25 cellular contexts compared by ENCODE assay signal in genomic region chr1:26340047-26340481, GRCh38. TPM values are rescaled to one million over a fixed set of nuclear protein-coding genes. Genes with fewer than 3 reads are reported as not detected.
DNase-seq lines count a peak whose midpoint lies in the region; ATAC-seq, FAIRE-seq and TF ChIP-seq lines count a peak whose summit lies in the region.
"Had no signal": no experiment of that assay in that cellular context is flagged by ENCODE, and none has a peak within 500 bp of the region (broad histone marks: within the 10 kb centered on the region; RNA-seq: fewer than 3 reads in every experiment).

No MANE protein-coding gene starts in this region.

- peaks cover 22% of the 10 kb centered on the region for H3F3A ChIP-seq in neural progenitor cell (ENCODE audit: low read depth)

- no peak for TF ChIP-seq EP300 in HepG2 (IDR thresholded peaks at IDR 0.05; ENCODE audit: low read depth in 2 of 2, low read length in 2 of 2)
- TF ChIP-seq EP300 in HepG2 (CRISPR knock-in tag; IDR thresholded peaks at IDR 0.05; ENCODE audit: borderline replicate concordance): no peak

- H3K4me1 ChIP-seq in HepG2 (ENCODE audit: insufficient read depth, low read length): peaks cover 23% of the 10 kb centered on the region
- peaks cover 0 to 9% (median 0%) of the 10 kb centered on the region in 4 donors for H3K4me1 ChIP-seq in right lobe of liver
- peaks cover 13% of the 10 kb centered on the region for H3K4me1 ChIP-seq in astrocyte (ENCODE audit: insufficient read depth, low read length)
- peaks cover 23% of the 10 kb centered on the region for H3K4me1 ChIP-seq in neural progenitor cell
- H3K4me1 ChIP-seq: Caco-2 had no signal

- intact Hi-C loops in HepG2 (cut with micrococcal nuclease; ENCODE audit: unreplicated experiment): no loop called here
- intact Hi-C loops in right lobe of liver (cut with DNase I): no loop called here

- H3K9me3 Mint-ChIP-seq in astrocyte (ENCODE audit: unreplicated experiment): no peaks in the 10 kb centered on the region
- no peaks in the 10 kb centered on the region for H3K9me3 Mint-ChIP-seq in neural progenitor cell

- in situ Hi-C loops in HepG2 (cut with HindIII; ENCODE audit: extremely low pct_ligation_motif_present, low pct_unique_long_range_greater_than_20kb): no loop called here

- H3K9ac ChIP-seq in HepG2 (ENCODE audit: insufficient read depth, low read depth, low read length) (no peak overlapping the region), astrocyte (ENCODE audit: low read length) (no peak overlapping the region), neural progenitor cell (no peak overlapping the region)
- H3K9ac ChIP-seq: BLaER1 treated with 17β-estradiol and CSF1 and Interleukin-3, amounts not matched to agents 10 nM and 100 nM; GM23248 had no signal

- H3K4me1 Mint-ChIP-seq in astrocyte (ENCODE audit: low read depth, unreplicated experiment): peaks cover 6% of the 10 kb centered on the region
- peaks cover 39% of the 10 kb centered on the region for H3K4me1 Mint-ChIP-seq in neural progenitor cell

- H3K4me3 Mint-ChIP-seq in astrocyte (ENCODE audit: unreplicated experiment): no peak overlapping the region
- H3K4me3 Mint-ChIP-seq in neural progenitor cell: no peak overlapping the region
- H3K4me3 Mint-ChIP-seq: CD4-positive, alpha-beta memory T cell had no signal

- POLR2A ChIA-PET in HepG2 (lab: Yijun Ruan, JAX): interaction anchor here (3.4 kb wide), 1 partner anchor 10 kb away, joined by 20 read pairs; no protein-coding TSS in a partner anchor

- DNase-seq in HepG2 (ENCODE audit: low spot score) (no peak), right lobe of liver (no peak), astrocyte (ENCODE audit: low read depth) (no peak), neural progenitor cell (ENCODE audit: low spot score) (no peak), NCI-H2107 (lab: John Stamatoyannopoulos, UW) (no peak)
- DNase-seq: 8988T; Caco-2; CD4-positive, alpha-beta memory T cell; DMS 273 treated with DMSO at 0.1 percent for 48 hours; DMS79 treated with DMSO at 0.1 percent for 48 hours; GM23248; KBM-7; NCI-H1092 treated with DMSO at 0.1 percent for 48 hours; NCI-H2029 treated with DMSO at 0.1 percent for 48 hours; NCI-H2171; NCI-H345; NCI-H524; NCI-H774; NK-92 treated with Interleukin-12 subunit alpha and Interleukin-12 subunit beta, amount 100 ng/mL, for 24 hours had no signal

- no peak for TF ChIP-seq RAD21 in HepG2 (CRISPR knock-in tag; IDR thresholded peaks at IDR 0.05)

- FAIRE-seq in HepG2 (lab: Jason Lieb, UNC) (no peak), astrocyte (lab: Jason Lieb, UNC) (no peak)
- FAIRE-seq: GM12891 had no signal

- H3K9me3 ChIP-seq in HepG2 (ENCODE audit: low read length): no peaks in the 10 kb centered on the region
- no peaks in the 10 kb centered on the region for H3K9me3 ChIP-seq in right lobe of liver
- H3K9me3 ChIP-seq in astrocyte (ENCODE audit: insufficient read depth, low read depth, low read length): no peaks in the 10 kb centered on the region
- no peaks in the 10 kb centered on the region for H3K9me3 ChIP-seq in neural progenitor cell (ENCODE audit: low read depth)
- H3K9me3 ChIP-seq: BLaER1 treated with 17β-estradiol and CSF1 and Interleukin-3, amounts not matched to agents 10 nM and 100 nM; Caco-2; HAP-1 had no signal

- CTCF ChIA-PET in HepG2 (lab: Yijun Ruan, JAX; ENCODE audit: low intra/inter-chr PET ratio, low total read pairs): no interaction called here

- H3K36me3 Mint-ChIP-seq in astrocyte (ENCODE audit: low read depth, unreplicated experiment) (no peaks in the 10 kb centered on the region), neural progenitor cell (no peaks in the 10 kb centered on the region)
- H3K36me3 Mint-ChIP-seq: CD4-positive, alpha-beta memory T cell had no signal

- 88% methylated on average over 4 of the region's 4 CpGs for WGBS in HepG2 (ENCODE audit: low lambda C conversion rate)
- 69% methylated on average over 3 of the region's 4 CpGs for WGBS in right lobe of liver (ENCODE audit: insufficient coverage, low coverage, low lambda C conversion rate, missing lambda C conversion rate)

- H3K4me2 ChIP-seq in HepG2 (ENCODE audit: low read depth, low read length): no peak overlapping the region
- no peak overlapping the region for H3K4me2 ChIP-seq in astrocyte (ENCODE audit: low read length)
- no peak overlapping the region for H3K4me2 ChIP-seq in neural progenitor cell
- H3K4me2 ChIP-seq: BLaER1 treated with 17β-estradiol and CSF1 and Interleukin-3, amounts not matched to agents 10 nM and 100 nM had no signal

- ATAC-seq in HepG2 (no peak), right lobe of liver (no peak), HG03039 (IDR thresholded peaks at IDR 0.05; ENCODE audit: unreplicated experiment) (no peak), HG03108 (IDR thresholded peaks at IDR 0.05; ENCODE audit: unreplicated experiment) (no peak)

- H3K4me3 ChIP-seq in HepG2 (replicated peaks in 1 of 3; ENCODE audit: insufficient read depth in 1 of 3, low read depth in 2 of 3, low read length in 3 of 3) (no peak overlapping the region), right lobe of liver (no peak overlapping the region), astrocyte (ENCODE audit: insufficient read depth, low read depth, low read length) (no peak overlapping the region), neural progenitor cell (no peak overlapping the region)
- H3K4me3 ChIP-seq: BLaER1 treated with 17β-estradiol and CSF1 and Interleukin-3, amounts not matched to agents 10 nM and 100 nM; GM23248; HAP-1 had no signal

- H3K27ac Mint-ChIP-seq in astrocyte (ENCODE audit: unreplicated experiment) (no peak overlapping the region), neural progenitor cell (peak overlapping the region; percentile 3)

- H3K27me3 Mint-ChIP-seq in astrocyte (ENCODE audit: low read depth, unreplicated experiment): peaks cover 28% of the 10 kb centered on the region
- peaks cover 10% of the 10 kb centered on the region for H3K27me3 Mint-ChIP-seq in neural progenitor cell (ENCODE audit: insufficient read depth, low read depth)
- H3K27me3 Mint-ChIP-seq: CD4-positive, alpha-beta memory T cell had no signal

- TF ChIP-seq POLR2A in HepG2 (IDR thresholded peaks at IDR 0.05; ENCODE audit: insufficient read depth in 1 of 2, low read depth in 2 of 2, low read length in 2 of 2): no peak
- no peak for TF ChIP-seq POLR2A in right lobe of liver (IDR thresholded peaks at IDR 0.05)

- H4K20me1 ChIP-seq in HepG2 (ENCODE audit: insufficient read depth, low read length) (no peaks in the 10 kb centered on the region), astrocyte (ENCODE audit: insufficient read depth, low read length) (no peaks in the 10 kb centered on the region), neural progenitor cell (ENCODE audit: low read depth) (no peaks in the 10 kb centered on the region)

- no TSS peak for BruUV-seq in HepG2 (replicated peaks; lab: Mats Ljungman, UMichigan)

- H3K27me3 ChIP-seq in HepG2 (ENCODE audit: control insufficient read depth in 1 of 2, insufficient read depth in 2 of 2, low read length in 2 of 2): no peaks in the 10 kb centered on the region
- no peaks in the 10 kb centered on the region for H3K27me3 ChIP-seq in right lobe of liver
- H3K27me3 ChIP-seq in astrocyte (ENCODE audit: insufficient read depth, low read length): peaks cover 9% of the 10 kb centered on the region
- no peaks in the 10 kb centered on the region for H3K27me3 ChIP-seq in neural progenitor cell

- H3K36me3 ChIP-seq in HepG2 (replicated peaks in 1 of 2; ENCODE audit: control insufficient read depth in 1 of 2, insufficient read depth in 2 of 2, low read length in 2 of 2) (no peaks in the 10 kb centered on the region), right lobe of liver (no peaks in the 10 kb centered on the region), astrocyte (ENCODE audit: insufficient read depth, low read length) (no peaks in the 10 kb centered on the region), neural progenitor cell (no peaks in the 10 kb centered on the region)
- H3K36me3 ChIP-seq: BLaER1 treated with 17β-estradiol and CSF1 and Interleukin-3, amounts not matched to agents 10 nM and 100 nM; HAP-1 had no signal

- TF ChIP-seq CTCF in HepG2 (CRISPR knock-in tag; IDR thresholded peaks at IDR 0.05) (no peak), right lobe of liver (IDR thresholded peaks at IDR 0.05) (no peak), astrocyte (IDR thresholded peaks at IDR 0.05; ENCODE audit: insufficient read depth, low read depth, low read length) (no peak), neural progenitor cell (IDR thresholded peaks at IDR 0.05) (no peak)

- H3K79me2 ChIP-seq in HepG2 (ENCODE audit: insufficient read depth, low read length) (no peaks in the 10 kb centered on the region), astrocyte (ENCODE audit: insufficient read depth, low read length) (no peaks in the 10 kb centered on the region), neural progenitor cell (ENCODE audit: low read depth) (peaks cover under 1% of the 10 kb centered on the region)

- H3K27ac ChIP-seq in HepG2 (ENCODE audit: extremely low read length, insufficient read depth, low read length) (no peak overlapping the region), right lobe of liver (no peak overlapping the region), astrocyte (ENCODE audit: low read depth, low read length) (no peak overlapping the region), neural progenitor cell (no peak overlapping the region)
- H3K27ac ChIP-seq: BLaER1 treated with 17β-estradiol and CSF1 and Interleukin-3, amounts not matched to agents 10 nM and 100 nM; GM23248 had no signal

- H2AFZ ChIP-seq in HepG2 (ENCODE audit: low read length) (no peak overlapping the region), astrocyte (ENCODE audit: low read depth, low read length) (peak overlapping the region; percentile 53), neural progenitor cell (replicated peaks) (no peak overlapping the region)
- H2AFZ ChIP-seq: GM23248 had no signal

RNA-seq across cellular contexts. Expression of gene CRYBG2, which starts 13.9 kb away (rescaled TPM):
- total RNA-seq in HepG2 (2016; rRNA removed; fragmentation: Illumina TruSeq; extraction: Trizol): 0.39 and 1.3 TPM in 2 replicates
- total RNA-seq in HepG2 (2016; cell fraction: cytosol; rRNA removed; fragmentation: Illumina TruSeq; extraction: Trizol; ENCODE audit: low read depth): 0.18 TPM in 1 of 2 replicates, not detected in the other
- total RNA-seq in HepG2 (2016; cell fraction: insoluble cytoplasmic fraction; rRNA removed; fragmentation: Illumina TruSeq; extraction: Trizol): 0.86 and 1.1 TPM in 2 replicates
- total RNA-seq in HepG2 (2016; cell fraction: membrane; rRNA removed; fragmentation: Illumina TruSeq; extraction: Trizol): 0.48 and 0.87 TPM in 2 replicates
- total RNA-seq in HepG2 (2016; cell fraction: nucleus; rRNA removed; fragmentation: Illumina TruSeq; extraction: Trizol): 2.3 TPM in 2 replicates
- polyA plus RNA-seq in HepG2 (2011; rRNA removed): 2.9 and 4.7 TPM in 2 replicates
- polyA plus RNA-seq in HepG2 (2011; cell fraction: cytosol; rRNA removed): 2.0 and 2.5 TPM in 2 replicates
- 16.5 and 19.4 TPM in 2 replicates for polyA plus RNA-seq in HepG2 (2011; cell fraction: nucleus; rRNA removed)
- 2.7 and 3.8 TPM in 2 replicates for polyA plus RNA-seq in HepG2 (2012)
- polyA plus RNA-seq in HepG2 (2016; cell fraction: cytosol; fragmentation: Illumina TruSeq; extraction: Trizol; ENCODE audit: low read depth): 0.12 and 0.98 TPM in 2 replicates
- polyA plus RNA-seq in HepG2 (2016; cell fraction: insoluble cytoplasmic fraction; fragmentation: Illumina TruSeq; extraction: Trizol; ENCODE audit: low read depth): 1.7 and 1.8 TPM in 2 replicates
- polyA plus RNA-seq in HepG2 (2016; cell fraction: membrane; fragmentation: Illumina TruSeq; extraction: Trizol; ENCODE audit: low read depth): 0.48 and 0.79 TPM in 2 replicates
- 3.4 and 8.9 TPM in 2 replicates for polyA plus RNA-seq in HepG2 (2016; cell fraction: nucleus; fragmentation: Illumina TruSeq; extraction: Trizol; ENCODE audit: insufficient read depth, low read depth)
- 3.5 and 7.2 TPM in 2 replicates for polyA minus RNA-seq in HepG2 (2011; rRNA and poly(A)+ RNA removed; ENCODE audit: low replicate concordance)
- 3.4 and 5.1 TPM in 2 replicates for polyA minus RNA-seq in HepG2 (2011; cell fraction: cytosol; rRNA and poly(A)+ RNA removed)
- polyA minus RNA-seq in HepG2 (2011; cell fraction: nucleus; rRNA and poly(A)+ RNA removed): 7.6 and 9.4 TPM in 2 replicates
- total RNA-seq in right lobe of liver: 1 to 10 TPM in 2 of 6 experiments, under 1 TPM in 1, not detected in 3; 0.81 to 1.9 (median 1.7) TPM
- total RNA-seq in astrocyte: 1.8 and 5.3 TPM in 2 replicates
- total RNA-seq in neural progenitor cell (ENCODE audit: low replicate concordance): 3.0 and 6.5 TPM in 2 replicates
- total RNA-seq: GM23248 had no signal
- polyA plus RNA-seq: GM23248 had no signal

RNA-seq across cellular contexts. Expression of gene CD52, which starts 22.3 kb away (rescaled TPM):
- total RNA-seq in HepG2 (2016; rRNA removed; fragmentation: Illumina TruSeq; extraction: Trizol): not detected in 2 replicates
- total RNA-seq in HepG2 (2016; cell fraction: cytosol; rRNA removed; fragmentation: Illumina TruSeq; extraction: Trizol; ENCODE audit: low read depth): not detected in 2 replicates
- total RNA-seq in HepG2 (2016; cell fraction: insoluble cytoplasmic fraction; rRNA removed; fragmentation: Illumina TruSeq; extraction: Trizol): not detected in 2 replicates
- total RNA-seq in HepG2 (2016; cell fraction: membrane; rRNA removed; fragmentation: Illumina TruSeq; extraction: Trizol): not detected in 2 replicates
- total RNA-seq in HepG2 (2016; cell fraction: nucleus; rRNA removed; fragmentation: Illumina TruSeq; extraction: Trizol): not detected in 2 replicates
- 0.32 and 0.93 TPM in 2 replicates for polyA plus RNA-seq in HepG2 (2011; rRNA removed)
- polyA plus RNA-seq in HepG2 (2011; cell fraction: cytosol; rRNA removed): 0.81 TPM in 2 replicates
- not detected in 2 replicates for polyA plus RNA-seq in HepG2 (2011; cell fraction: nucleus; rRNA removed)
- not detected in 2 replicates for polyA plus RNA-seq in HepG2 (2012)
- not detected in 2 replicates for polyA plus RNA-seq in HepG2 (2016; cell fraction: cytosol; fragmentation: Illumina TruSeq; extraction: Trizol; ENCODE audit: low read depth)
- polyA plus RNA-seq in HepG2 (2016; cell fraction: insoluble cytoplasmic fraction; fragmentation: Illumina TruSeq; extraction: Trizol; ENCODE audit: low read depth): not detected in 2 replicates
- polyA plus RNA-seq in HepG2 (2016; cell fraction: membrane; fragmentation: Illumina TruSeq; extraction: Trizol; ENCODE audit: low read depth): not detected in 2 replicates
- polyA plus RNA-seq in HepG2 (2016; cell fraction: nucleus; fragmentation: Illumina TruSeq; extraction: Trizol; ENCODE audit: insufficient read depth, low read depth): not detected in 2 replicates
- 0.44 and 1.2 TPM in 2 replicates for polyA minus RNA-seq in HepG2 (2011; rRNA and poly(A)+ RNA removed; ENCODE audit: low replicate concordance)
- not detected in 2 replicates for polyA minus RNA-seq in HepG2 (2011; cell fraction: cytosol; rRNA and poly(A)+ RNA removed)
- not detected in 2 replicates for polyA minus RNA-seq in HepG2 (2011; cell fraction: nucleus; rRNA and poly(A)+ RNA removed)
- 10 to 100 TPM in 2 of 6 experiments, 1 to 10 TPM in 4; 2.8 to 17.6 (median 8.5) TPM for total RNA-seq in right lobe of liver
- total RNA-seq in astrocyte: 1.9 TPM in 1 of 2 replicates, not detected in the other
- 2.5 and 7.3 TPM in 2 replicates for total RNA-seq in neural progenitor cell (ENCODE audit: low replicate concordance)
- total RNA-seq: Caco-2, GM23248 had no signal
- polyA plus RNA-seq: GM23248 had no signal

RNA-seq across cellular contexts. Expression of gene ZNF683, which starts 32.5 kb away (rescaled TPM):
- total RNA-seq in HepG2 (2016; rRNA removed; fragmentation: Illumina TruSeq; extraction: Trizol) (not detected in 2 replicates), right lobe of liver (under 1 TPM in 1 of 6 experiments, not detected in 5; 0.19 TPM), astrocyte (not detected in 2 replicates), neural progenitor cell (ENCODE audit: low replicate concordance) (not detected in 2 replicates)
- not detected in 2 replicates for total RNA-seq in HepG2 (2016; cell fraction: cytosol; rRNA removed; fragmentation: Illumina TruSeq; extraction: Trizol; ENCODE audit: low read depth)
- total RNA-seq in HepG2 (2016; cell fraction: insoluble cytoplasmic fraction; rRNA removed; fragmentation: Illumina TruSeq; extraction: Trizol): not detected in 2 replicates
- not detected in 2 replicates for total RNA-seq in HepG2 (2016; cell fraction: membrane; rRNA removed; fragmentation: Illumina TruSeq; extraction: Trizol)
- total RNA-seq in HepG2 (2016; cell fraction: nucleus; rRNA removed; fragmentation: Illumina TruSeq; extraction: Trizol): not detected in 2 replicates
- not detected in 2 replicates for polyA plus RNA-seq in HepG2 (2011; rRNA removed)
- not detected in 2 replicates for polyA plus RNA-seq in HepG2 (2011; cell fraction: cytosol; rRNA removed)
- not detected in 2 replicates for polyA plus RNA-seq in HepG2 (2011; cell fraction: nucleus; rRNA removed)
- polyA plus RNA-seq in HepG2 (2012): not detected in 2 replicates
- polyA plus RNA-seq in HepG2 (2016; cell fraction: cytosol; fragmentation: Illumina TruSeq; extraction: Trizol; ENCODE audit: low read depth): not detected in 2 replicates
- not detected in 2 replicates for polyA plus RNA-seq in HepG2 (2016; cell fraction: insoluble cytoplasmic fraction; fragmentation: Illumina TruSeq; extraction: Trizol; ENCODE audit: low read depth)
- polyA plus RNA-seq in HepG2 (2016; cell fraction: membrane; fragmentation: Illumina TruSeq; extraction: Trizol; ENCODE audit: low read depth): not detected in 2 replicates
- not detected in 2 replicates for polyA plus RNA-seq in HepG2 (2016; cell fraction: nucleus; fragmentation: Illumina TruSeq; extraction: Trizol; ENCODE audit: insufficient read depth, low read depth)
- polyA minus RNA-seq in HepG2 (2011; rRNA and poly(A)+ RNA removed; ENCODE audit: low replicate concordance): not detected in 2 replicates
- polyA minus RNA-seq in HepG2 (2011; cell fraction: cytosol; rRNA and poly(A)+ RNA removed): not detected in 2 replicates
- polyA minus RNA-seq in HepG2 (2011; cell fraction: nucleus; rRNA and poly(A)+ RNA removed): not detected in 2 replicates
- total RNA-seq: Caco-2; CD4-positive, alpha-beta memory T cell; G401; GM23248 had no signal
- polyA plus RNA-seq: GM23248 had no signal

RNA-seq across cellular contexts. Expression of gene UBXN11, which starts 33.6 kb away (rescaled TPM):
- 3.2 and 9.3 TPM in 2 replicates for total RNA-seq in HepG2 (2016; rRNA removed; fragmentation: Illumina TruSeq; extraction: Trizol)
- total RNA-seq in HepG2 (2016; cell fraction: cytosol; rRNA removed; fragmentation: Illumina TruSeq; extraction: Trizol; ENCODE audit: low read depth): 4.9 and 5.3 TPM in 2 replicates
- total RNA-seq in HepG2 (2016; cell fraction: insoluble cytoplasmic fraction; rRNA removed; fragmentation: Illumina TruSeq; extraction: Trizol): 3.0 and 8.5 TPM in 2 replicates
- 4.4 and 5.7 TPM in 2 replicates for total RNA-seq in HepG2 (2016; cell fraction: membrane; rRNA removed; fragmentation: Illumina TruSeq; extraction: Trizol)
- 15.9 and 19.3 TPM in 2 replicates for total RNA-seq in HepG2 (2016; cell fraction: nucleus; rRNA removed; fragmentation: Illumina TruSeq; extraction: Trizol)
- 10.3 and 10.4 TPM in 2 replicates for polyA plus RNA-seq in HepG2 (2011; rRNA removed)
- 3.0 and 5.8 TPM in 2 replicates for polyA plus RNA-seq in HepG2 (2011; cell fraction: cytosol; rRNA removed)
- 81.6 and 111 TPM in 2 replicates for polyA plus RNA-seq in HepG2 (2011; cell fraction: nucleus; rRNA removed)
- 4.8 and 5.2 TPM in 2 replicates for polyA plus RNA-seq in HepG2 (2012)
- polyA plus RNA-seq in HepG2 (2016; cell fraction: cytosol; fragmentation: Illumina TruSeq; extraction: Trizol; ENCODE audit: low read depth): 7.2 and 9.0 TPM in 2 replicates
- polyA plus RNA-seq in HepG2 (2016; cell fraction: insoluble cytoplasmic fraction; fragmentation: Illumina TruSeq; extraction: Trizol; ENCODE audit: low read depth): 6.4 and 8.0 TPM in 2 replicates
- 8.8 and 9.0 TPM in 2 replicates for polyA plus RNA-seq in HepG2 (2016; cell fraction: membrane; fragmentation: Illumina TruSeq; extraction: Trizol; ENCODE audit: low read depth)
- 64.2 and 68.2 TPM in 2 replicates for polyA plus RNA-seq in HepG2 (2016; cell fraction: nucleus; fragmentation: Illumina TruSeq; extraction: Trizol; ENCODE audit: insufficient read depth, low read depth)
- polyA minus RNA-seq in HepG2 (2011; rRNA and poly(A)+ RNA removed; ENCODE audit: low replicate concordance): 4.3 and 43.2 TPM in 2 replicates
- polyA minus RNA-seq in HepG2 (2011; cell fraction: cytosol; rRNA and poly(A)+ RNA removed): 1.2 and 2.0 TPM in 2 replicates
- polyA minus RNA-seq in HepG2 (2011; cell fraction: nucleus; rRNA and poly(A)+ RNA removed): 8.6 and 11.5 TPM in 2 replicates
- total RNA-seq in right lobe of liver: 10 to 100 TPM in 1 of 6 experiments, 1 to 10 TPM in 5; 4.3 to 11.3 (median 7.0) TPM
- total RNA-seq in astrocyte: 12.8 and 13.7 TPM in 2 replicates
- total RNA-seq in neural progenitor cell (ENCODE audit: low replicate concordance): 5.9 and 10.2 TPM in 2 replicates
